In the genomic region with DNA sequence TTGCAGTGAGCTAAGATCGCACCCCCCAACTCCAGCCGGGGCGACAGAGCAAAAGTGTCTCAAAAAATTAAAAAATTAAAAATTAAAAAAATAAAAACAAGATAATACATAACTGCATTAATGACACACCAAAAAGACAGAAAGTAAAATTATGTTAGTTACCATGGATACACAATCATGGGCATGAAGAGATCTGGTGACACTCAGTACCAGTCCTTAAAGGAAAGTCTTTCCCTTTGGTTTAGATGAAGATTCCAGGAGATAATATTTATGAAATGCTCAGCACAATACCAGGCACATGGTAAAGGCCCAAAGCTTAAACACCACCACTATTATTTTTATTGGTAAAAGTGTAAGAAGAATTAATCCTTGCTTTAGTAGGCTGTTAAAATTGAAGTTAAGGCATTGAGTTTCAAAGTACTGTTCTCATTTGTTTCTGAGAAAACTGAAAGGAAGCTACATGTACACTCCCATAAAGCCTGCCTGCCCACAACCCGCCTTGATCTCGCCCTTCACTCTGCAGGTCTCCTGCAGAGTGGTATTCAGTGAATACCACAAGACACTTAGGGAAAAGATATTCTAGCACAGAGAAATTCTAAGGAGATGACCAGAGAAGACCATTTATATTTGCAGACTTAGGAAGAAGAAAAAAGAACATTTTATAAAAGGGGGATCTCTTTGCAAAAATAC, we compare ENCODE assay signal across 1 cellular context.
TF ChIP-seq lines count a peak whose summit lies in the region.

No MANE protein-coding gene starts in this region.

TF ChIP-seq in GM23338, 12 proteins besides CTCF, POLR2A, EP300 and RAD21 (continued from another document):
- TF ChIP-seq, protein P1, sequence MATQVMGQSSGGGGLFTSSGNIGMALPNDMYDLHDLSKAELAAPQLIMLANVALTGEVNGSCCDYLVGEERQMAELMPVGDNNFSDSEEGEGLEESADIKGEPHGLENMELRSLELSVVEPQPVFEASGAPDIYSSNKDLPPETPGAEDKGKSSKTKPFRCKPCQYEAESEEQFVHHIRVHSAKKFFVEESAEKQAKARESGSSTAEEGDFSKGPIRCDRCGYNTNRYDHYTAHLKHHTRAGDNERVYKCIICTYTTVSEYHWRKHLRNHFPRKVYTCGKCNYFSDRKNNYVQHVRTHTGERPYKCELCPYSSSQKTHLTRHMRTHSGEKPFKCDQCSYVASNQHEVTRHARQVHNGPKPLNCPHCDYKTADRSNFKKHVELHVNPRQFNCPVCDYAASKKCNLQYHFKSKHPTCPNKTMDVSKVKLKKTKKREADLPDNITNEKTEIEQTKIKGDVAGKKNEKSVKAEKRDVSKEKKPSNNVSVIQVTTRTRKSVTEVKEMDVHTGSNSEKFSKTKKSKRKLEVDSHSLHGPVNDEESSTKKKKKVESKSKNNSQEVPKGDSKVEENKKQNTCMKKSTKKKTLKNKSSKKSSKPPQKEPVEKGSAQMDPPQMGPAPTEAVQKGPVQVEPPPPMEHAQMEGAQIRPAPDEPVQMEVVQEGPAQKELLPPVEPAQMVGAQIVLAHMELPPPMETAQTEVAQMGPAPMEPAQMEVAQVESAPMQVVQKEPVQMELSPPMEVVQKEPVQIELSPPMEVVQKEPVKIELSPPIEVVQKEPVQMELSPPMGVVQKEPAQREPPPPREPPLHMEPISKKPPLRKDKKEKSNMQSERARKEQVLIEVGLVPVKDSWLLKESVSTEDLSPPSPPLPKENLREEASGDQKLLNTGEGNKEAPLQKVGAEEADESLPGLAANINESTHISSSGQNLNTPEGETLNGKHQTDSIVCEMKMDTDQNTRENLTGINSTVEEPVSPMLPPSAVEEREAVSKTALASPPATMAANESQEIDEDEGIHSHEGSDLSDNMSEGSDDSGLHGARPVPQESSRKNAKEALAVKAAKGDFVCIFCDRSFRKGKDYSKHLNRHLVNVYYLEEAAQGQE (IDR thresholded peaks at IDR 0.05; ENCODE audit: unreplicated experiment), result no peak
- TF ChIP-seq, protein P2, sequence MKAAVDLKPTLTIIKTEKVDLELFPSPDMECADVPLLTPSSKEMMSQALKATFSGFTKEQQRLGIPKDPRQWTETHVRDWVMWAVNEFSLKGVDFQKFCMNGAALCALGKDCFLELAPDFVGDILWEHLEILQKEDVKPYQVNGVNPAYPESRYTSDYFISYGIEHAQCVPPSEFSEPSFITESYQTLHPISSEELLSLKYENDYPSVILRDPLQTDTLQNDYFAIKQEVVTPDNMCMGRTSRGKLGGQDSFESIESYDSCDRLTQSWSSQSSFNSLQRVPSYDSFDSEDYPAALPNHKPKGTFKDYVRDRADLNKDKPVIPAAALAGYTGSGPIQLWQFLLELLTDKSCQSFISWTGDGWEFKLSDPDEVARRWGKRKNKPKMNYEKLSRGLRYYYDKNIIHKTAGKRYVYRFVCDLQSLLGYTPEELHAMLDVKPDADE (IDR thresholded peaks at IDR 0.05), result no peak
- TF ChIP-seq EZH2 (IDR thresholded peaks at IDR 0.05; ENCODE audit: low read depth, unreplicated experiment) (no peak), EZH2phosphoT487 (IDR thresholded peaks at IDR 0.05; ENCODE audit: unreplicated experiment) (no peak), ZNF114 (CRISPR knock-in tag; IDR thresholded peaks at IDR 0.05) (no peak), STAT1 (IDR thresholded peaks at IDR 0.05; ENCODE audit: unreplicated experiment) (no peak), ZNF331 (CRISPR knock-in tag; IDR thresholded peaks at IDR 0.05; ENCODE audit: low read depth) (no peak), POLR2AphosphoS5 (IDR thresholded peaks at IDR 0.05; ENCODE audit: low read depth) (no peak), NANOG (IDR thresholded peaks at IDR 0.05; ENCODE audit: borderline replicate concordance) (no peak)
- TF ChIP-seq, protein P3, sequence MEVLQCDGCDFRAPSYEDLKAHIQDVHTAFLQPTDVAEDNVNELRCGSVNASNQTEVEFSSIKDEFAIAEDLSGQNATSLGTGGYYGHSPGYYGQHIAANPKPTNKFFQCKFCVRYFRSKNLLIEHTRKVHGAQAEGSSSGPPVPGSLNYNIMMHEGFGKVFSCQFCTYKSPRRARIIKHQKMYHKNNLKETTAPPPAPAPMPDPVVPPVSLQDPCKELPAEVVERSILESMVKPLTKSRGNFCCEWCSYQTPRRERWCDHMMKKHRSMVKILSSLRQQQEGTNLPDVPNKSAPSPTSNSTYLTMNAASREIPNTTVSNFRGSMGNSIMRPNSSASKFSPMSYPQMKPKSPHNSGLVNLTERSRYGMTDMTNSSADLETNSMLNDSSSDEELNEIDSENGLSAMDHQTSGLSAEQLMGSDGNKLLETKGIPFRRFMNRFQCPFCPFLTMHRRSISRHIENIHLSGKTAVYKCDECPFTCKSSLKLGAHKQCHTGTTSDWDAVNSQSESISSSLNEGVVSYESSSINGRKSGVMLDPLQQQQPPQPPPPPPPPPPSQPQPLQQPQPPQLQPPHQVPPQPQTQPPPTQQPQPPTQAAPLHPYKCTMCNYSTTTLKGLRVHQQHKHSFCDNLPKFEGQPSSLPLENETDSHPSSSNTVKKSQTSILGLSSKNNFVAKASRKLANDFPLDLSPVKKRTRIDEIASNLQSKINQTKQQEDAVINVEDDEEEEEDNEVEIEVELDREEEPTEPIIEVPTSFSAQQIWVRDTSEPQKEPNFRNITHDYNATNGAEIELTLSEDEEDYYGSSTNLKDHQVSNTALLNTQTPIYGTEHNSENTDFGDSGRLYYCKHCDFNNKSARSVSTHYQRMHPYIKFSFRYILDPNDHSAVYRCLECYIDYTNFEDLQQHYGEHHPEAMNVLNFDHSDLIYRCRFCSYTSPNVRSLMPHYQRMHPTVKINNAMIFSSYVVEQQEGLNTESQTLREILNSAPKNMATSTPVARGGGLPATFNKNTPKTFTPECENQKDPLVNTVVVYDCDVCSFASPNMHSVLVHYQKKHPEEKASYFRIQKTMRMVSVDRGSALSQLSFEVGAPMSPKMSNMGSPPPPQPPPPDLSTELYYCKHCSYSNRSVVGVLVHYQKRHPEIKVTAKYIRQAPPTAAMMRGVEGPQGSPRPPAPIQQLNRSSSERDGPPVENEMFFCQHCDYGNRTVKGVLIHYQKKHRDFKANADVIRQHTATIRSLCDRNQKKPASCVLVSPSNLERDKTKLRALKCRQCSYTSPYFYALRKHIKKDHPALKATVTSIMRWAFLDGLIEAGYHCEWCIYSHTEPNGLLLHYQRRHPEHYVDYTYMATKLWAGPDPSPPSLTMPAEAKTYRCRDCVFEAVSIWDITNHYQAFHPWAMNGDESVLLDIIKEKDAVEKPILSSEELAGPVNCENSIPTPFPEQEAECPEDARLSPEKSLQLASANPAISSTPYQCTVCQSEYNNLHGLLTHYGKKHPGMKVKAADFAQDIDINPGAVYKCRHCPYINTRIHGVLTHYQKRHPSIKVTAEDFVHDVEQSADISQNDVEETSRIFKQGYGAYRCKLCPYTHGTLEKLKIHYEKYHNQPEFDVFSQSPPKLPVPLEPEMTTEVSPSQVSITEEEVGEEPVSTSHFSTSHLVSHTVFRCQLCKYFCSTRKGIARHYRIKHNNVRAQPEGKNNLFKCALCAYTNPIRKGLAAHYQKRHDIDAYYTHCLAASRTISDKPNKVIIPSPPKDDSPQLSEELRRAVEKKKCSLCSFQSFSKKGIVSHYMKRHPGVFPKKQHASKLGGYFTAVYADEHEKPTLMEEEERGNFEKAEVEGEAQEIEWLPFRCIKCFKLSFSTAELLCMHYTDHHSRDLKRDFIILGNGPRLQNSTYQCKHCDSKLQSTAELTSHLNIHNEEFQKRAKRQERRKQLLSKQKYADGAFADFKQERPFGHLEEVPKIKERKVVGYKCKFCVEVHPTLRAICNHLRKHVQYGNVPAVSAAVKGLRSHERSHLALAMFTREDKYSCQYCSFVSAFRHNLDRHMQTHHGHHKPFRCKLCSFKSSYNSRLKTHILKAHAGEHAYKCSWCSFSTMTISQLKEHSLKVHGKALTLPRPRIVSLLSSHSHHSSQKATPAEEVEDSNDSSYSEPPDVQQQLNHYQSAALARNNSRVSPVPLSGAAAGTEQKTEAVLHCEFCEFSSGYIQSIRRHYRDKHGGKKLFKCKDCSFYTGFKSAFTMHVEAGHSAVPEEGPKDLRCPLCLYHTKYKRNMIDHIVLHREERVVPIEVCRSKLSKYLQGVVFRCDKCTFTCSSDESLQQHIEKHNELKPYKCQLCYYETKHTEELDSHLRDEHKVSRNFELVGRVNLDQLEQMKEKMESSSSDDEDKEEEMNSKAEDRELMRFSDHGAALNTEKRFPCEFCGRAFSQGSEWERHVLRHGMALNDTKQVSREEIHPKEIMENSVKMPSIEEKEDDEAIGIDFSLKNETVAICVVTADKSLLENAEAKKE (CRISPR knock-in tag; IDR thresholded peaks at IDR 0.05), result no peak
